ENCODE assay signal across 12 cellular contexts in the genomic region with DNA sequence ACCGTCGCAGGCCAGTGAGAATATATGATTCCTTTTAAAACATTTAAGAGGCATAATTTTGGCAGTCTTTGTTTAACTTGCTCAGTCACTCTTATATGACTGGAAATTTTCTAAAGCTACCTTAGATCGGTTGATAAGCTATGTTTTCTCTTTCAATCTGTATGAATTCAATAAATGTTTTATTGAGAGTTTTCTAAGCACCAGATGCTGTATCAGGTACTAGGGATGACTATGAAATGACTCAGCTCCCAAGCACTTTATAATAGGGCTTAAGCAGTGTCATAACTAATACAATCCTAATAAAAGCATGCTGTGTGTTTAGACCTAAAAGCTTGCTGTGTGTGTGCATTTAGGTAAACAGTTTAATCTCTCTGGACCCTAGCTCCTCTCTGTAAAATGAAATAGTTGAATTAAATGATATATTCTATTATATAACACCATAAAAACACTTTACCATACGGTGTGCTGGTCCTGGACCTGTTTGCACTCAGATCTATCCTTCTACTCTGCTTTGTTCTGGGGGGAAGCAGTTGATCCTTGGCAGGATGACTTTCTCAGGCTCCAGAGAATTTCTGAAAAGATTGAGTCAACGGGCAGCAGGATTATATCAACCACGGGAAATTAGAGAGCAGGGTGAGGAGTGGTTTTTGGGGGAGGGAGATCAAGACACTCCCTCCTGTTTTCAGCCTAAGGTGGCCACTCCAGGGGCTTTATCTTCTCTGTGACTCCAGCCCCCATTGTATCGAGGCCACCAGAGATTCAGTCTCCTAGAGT. TPM values are rescaled to one million over a fixed set of nuclear protein-coding genes. Genes with fewer than 3 reads are reported as not detected.
DNase-seq lines count a peak whose midpoint lies in the region; ATAC-seq and TF ChIP-seq lines count a peak whose summit lies in the region.
"Had no signal": no experiment of that assay in that cellular context is flagged by ENCODE, and none has a peak within 500 bp of the region (broad histone marks: within the 10 kb centered on the region; RNA-seq: fewer than 3 reads in every experiment).

No MANE protein-coding gene starts in this region.

- BruUV-seq in A673 (replicated peaks; lab: Mats Ljungman, UMichigan), result no TSS peak

- H3K4me1 ChIP-seq in A673 (ENCODE audit: insufficient read depth, low read length, poor library complexity, severe bottlenecking), result peaks cover 48% of the 10 kb centered on the region
- H3K4me1 ChIP-seq: uterus had no signal

- no peaks in the 10 kb centered on the region for H3K27me3 ChIP-seq in A673 (replicated peaks; ENCODE audit: insufficient read depth, low read depth, low read length, poor library complexity)
- H3K27me3 ChIP-seq: uterus had no signal

- POLR2A ChIA-PET in A673 (lab: Charles Lee; ENCODE audit: low non-redundant PET), result no interaction called here

- intact Hi-C loops in A673 (cut with micrococcal nuclease; ENCODE audit: unreplicated experiment), result no loop called here
- intact Hi-C loops in natural killer cell (cut with micrococcal nuclease), result no loop called here

- H3K4me1 Mint-ChIP-seq in HFFc6 (ENCODE audit: low read depth) (peaks cover 87% of the 10 kb centered on the region), natural killer cell (peaks cover 18 to 20% of the 10 kb centered on the region in 2 donors)

- H3K9me3 Mint-ChIP-seq in HFFc6 (no peaks in the 10 kb centered on the region), natural killer cell (no peaks in the 10 kb centered on the region)
- H3K9me3 Mint-ChIP-seq: activated naive CD8-positive, alpha-beta T cell treated with anti-CD3 and anti-CD28 coated beads for 36 hours; dendritic cell treated with granulocyte-macrophage colony-stimulating factor and Interleukin-4, amounts not matched to agents 40 ng/mL and 50 ng/mL, for 4 days had no signal

- H3K27ac Mint-ChIP-seq in HFFc6 (peak overlapping the region; percentile 81), natural killer cell (no peak overlapping the region)
- H3K27ac Mint-ChIP-seq: activated naive CD8-positive, alpha-beta T cell treated with anti-CD3 and anti-CD28 coated beads for 36 hours; dendritic cell treated with granulocyte-macrophage colony-stimulating factor and Interleukin-4, amounts not matched to agents 40 ng/mL and 50 ng/mL, for 4 days had no signal

- no peaks in the 10 kb centered on the region for H3K27me3 Mint-ChIP-seq in HFFc6 (ENCODE audit: insufficient read depth)
- peaks cover 0 to 2% of the 10 kb centered on the region in 2 donors for H3K27me3 Mint-ChIP-seq in natural killer cell (ENCODE audit: low read depth in 2 of 2)

- peak; percentile 54 for DNase-seq in A673 (ENCODE audit: low spot score)
- peak; percentile 68 for DNase-seq in HFFc6
- DNase-seq in iris pigment epithelial cell (ENCODE audit: low read depth), result peak; percentile 55
- no peak for DNase-seq in natural killer cell
- DNase-seq in GM10266 (ENCODE audit: extremely low spot score), result no peak
- DNase-seq in NCI-H146 (lab: John Stamatoyannopoulos, UW), result no peak
- DNase-seq: activated naive CD8-positive, alpha-beta T cell treated with anti-CD3 and anti-CD28 coated beads for 36 hours; uterus had no signal

- CTCF ChIA-PET in A673 (lab: Charles Lee), result no interaction called here

- TF ChIP-seq CTCF in A673 (conservative IDR thresholded peaks at IDR 0.05; ENCODE audit: low read depth, low read length) (no peak), HFFc6 (IDR thresholded peaks at IDR 0.05) (no peak), VCaP (conservative IDR thresholded peaks at IDR 0.05) (no peak), natural killer cell (IDR thresholded peaks at IDR 0.05) (no peak), GM10266 (IDR thresholded peaks at IDR 0.05; ENCODE audit: control insufficient read depth, insufficient read depth, low read depth, missing control alignments) (no peak)

- no peaks in the 10 kb centered on the region for H3K36me3 ChIP-seq in A673 (ENCODE audit: insufficient read depth, low read length, poor library complexity, severe bottlenecking)
- H3K36me3 ChIP-seq: uterus had no signal

- H3K27ac ChIP-seq in A673 (ENCODE audit: low read depth, low read length, poor library complexity, severe bottlenecking), result peak overlapping the region; percentile 50
- peak overlapping the region; percentile 85 for H3K27ac ChIP-seq in VCaP
- H3K27ac ChIP-seq: uterus had no signal

- H3K36me3 Mint-ChIP-seq in HFFc6 (ENCODE audit: low read depth) (no peaks in the 10 kb centered on the region), natural killer cell (peaks cover 5% of the 10 kb centered on the region)
- H3K36me3 Mint-ChIP-seq: activated naive CD8-positive, alpha-beta T cell treated with anti-CD3 and anti-CD28 coated beads for 36 hours had no signal

- no peak overlapping the region for H3K4me3 ChIP-seq in A673 (ENCODE audit: low read depth, low read length, poor library complexity, severe bottlenecking)
- H3K4me3 ChIP-seq: uterus had no signal

- H3K4me3 Mint-ChIP-seq in HFFc6 (peak overlapping the region; percentile 69), natural killer cell (no peak overlapping the region)
- H3K4me3 Mint-ChIP-seq: activated naive CD8-positive, alpha-beta T cell treated with anti-CD3 and anti-CD28 coated beads for 36 hours; dendritic cell treated with granulocyte-macrophage colony-stimulating factor and Interleukin-4, amounts not matched to agents 40 ng/mL and 50 ng/mL, for 4 days had no signal

- no peak for ATAC-seq in natural killer cell
- ATAC-seq in HG03378 (IDR thresholded peaks at IDR 0.05; ENCODE audit: unreplicated experiment), result no peak

- no peaks in the 10 kb centered on the region for H3K9me3 ChIP-seq in A673 (ENCODE audit: low read depth, low read length, poor library complexity, severe bottlenecking)
- H3K9me3 ChIP-seq: uterus had no signal

RNA-seq across cellular contexts. Expression of gene SLC38A11, which starts 26.1 kb away (rescaled TPM):
- total RNA-seq in A673 (2021) (not detected in 2 replicates), natural killer cell (under 1 TPM in 1 of 3 donors, not detected in 2; 0.66 TPM)
- total RNA-seq in HFFc6 (2021; fragmentation: NEBNext Ultra II Directional; extraction: Animal tissue kit (Norgen Biotek cat#: 25700)), result 1 to 10 TPM; 2.1 to 3.0 (median 2.5) TPM
- total RNA-seq: activated naive CD8-positive, alpha-beta T cell treated with anti-CD3 and anti-CD28 coated beads for 36 hours; G401 had no signal

Comparison
In these comparisons a context has a peak if more than half of its experiments do, and no peak if none do; other contexts are left out.
1. DNase-seq: peak in A673 (single experiment), HFFc6 (single experiment) and iris pigment epithelial cell (single experiment); none in natural killer cell (single experiment), GM10266 (single experiment) and NCI-H146 (single experiment).